In the genomic region with DNA sequence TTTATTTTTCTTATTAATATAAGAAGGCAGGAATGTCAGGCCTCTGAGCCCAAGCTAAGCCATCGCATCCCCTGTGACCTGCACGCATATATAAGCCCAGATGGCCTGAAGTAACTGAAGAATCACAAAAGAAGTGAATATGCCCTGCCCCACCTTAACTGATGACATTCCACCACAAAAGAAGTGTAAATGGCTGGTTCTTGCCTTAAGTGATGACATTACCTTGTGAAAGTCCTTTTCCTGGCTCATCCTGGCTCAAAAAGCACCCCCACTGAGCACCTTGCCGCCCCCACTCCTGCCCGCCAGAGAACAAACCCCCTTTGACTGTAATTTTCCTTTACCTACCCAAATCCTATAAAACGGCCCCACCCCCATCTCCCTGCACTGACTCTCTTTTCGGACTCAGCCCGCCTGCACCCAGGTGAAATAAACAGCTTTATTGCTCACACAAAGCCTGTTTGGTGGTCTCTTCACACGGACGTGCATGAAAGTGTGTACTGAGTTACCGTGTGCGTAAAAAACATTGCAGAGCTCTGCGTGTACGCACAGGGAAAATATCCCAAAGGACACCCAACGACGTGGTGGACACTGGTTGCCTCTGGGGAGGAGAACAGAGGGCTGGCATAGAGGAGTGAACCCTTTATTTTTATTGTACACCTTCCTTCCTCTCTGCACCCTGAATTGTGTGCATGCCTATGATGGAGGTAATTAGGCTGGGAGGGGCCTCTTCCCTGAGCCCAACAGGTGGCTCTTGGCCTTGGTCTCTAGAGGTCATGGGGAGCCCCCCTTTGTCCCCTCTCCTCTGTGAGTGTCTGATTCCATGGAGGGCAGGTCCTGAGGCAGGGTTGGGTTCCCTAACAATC, we compare ENCODE assay signal across 7 cellular contexts.
DNase-seq lines count a peak whose midpoint lies in the region; ATAC-seq and TF ChIP-seq lines count a peak whose summit lies in the region.
"Not testable (repeated sequence)": the region's sequence is repeated elsewhere in the genome, so short reads cannot be mapped to it uniquely, and the experiment has no call there.

No MANE protein-coding gene starts in this region.

- not testable (repeated sequence) for H2BK120ac ChIP-seq in mesendoderm (ENCODE audit: low read depth, low read length)

- H3K27ac ChIP-seq in GM23338 (ENCODE audit: low read depth) (peak overlapping the region; percentile 100), HUES64 (ENCODE audit: low read depth, low read length) (peak overlapping the region; percentile 96), iPS-18a (ENCODE audit: low read length) (peak overlapping the region; percentile 83), mesendoderm (ENCODE audit: low read depth, low read length) (peak overlapping the region; percentile 75)
- not testable (repeated sequence) for H3K27ac ChIP-seq in RWPE2 (ENCODE audit: poor library complexity, severe bottlenecking); endodermal cell (ENCODE audit: low read depth, low read length); osteoblast (ENCODE audit: low read depth, low read length)

- H3K9ac ChIP-seq in HUES64 (ENCODE audit: low read depth, low read length) (peak overlapping the region; percentile 63), iPS-18a (ENCODE audit: low read length) (peak overlapping the region; percentile 54)
- H3K9ac ChIP-seq in endodermal cell (ENCODE audit: extremely low read depth, low read length, poor library complexity, severe bottlenecking); mesendoderm (ENCODE audit: low read length): not testable (repeated sequence)

- not testable (repeated sequence) for H4K20me1 ChIP-seq in GM23338 (replicated peaks; ENCODE audit: insufficient read depth); osteoblast (ENCODE audit: insufficient read depth, low read length)

- not testable (repeated sequence) for H3K4ac ChIP-seq in mesendoderm (ENCODE audit: low read depth, low read length)

- H3K36me3 ChIP-seq in GM23338 (ENCODE audit: insufficient read depth); HUES64 (ENCODE audit: insufficient read depth, low read length); RWPE2 (ENCODE audit: low read depth); endodermal cell (ENCODE audit: control insufficient read depth, insufficient read depth, low read length); iPS-18a (ENCODE audit: control insufficient read depth, low read depth, low read length); mesendoderm (ENCODE audit: control insufficient read depth, insufficient read depth, low read length); osteoblast (ENCODE audit: insufficient read depth, low read length): not testable (repeated sequence)

- H3K4me1 ChIP-seq in GM23338 (ENCODE audit: insufficient read depth) (peaks cover 23% of the 10 kb centered on the region), HUES64 (ENCODE audit: insufficient read depth, low read length) (peaks cover 23% of the 10 kb centered on the region), iPS-18a (ENCODE audit: control insufficient read depth, low read depth, low read length) (peaks cover 18% of the 10 kb centered on the region)
- not testable (repeated sequence) for H3K4me1 ChIP-seq in RWPE2 (ENCODE audit: insufficient read depth, poor library complexity, severe bottlenecking); endodermal cell (ENCODE audit: control insufficient read depth, insufficient read depth, low read length); mesendoderm (ENCODE audit: control insufficient read depth, low read depth, low read length); osteoblast (ENCODE audit: insufficient read depth, low read length)

- H3K79me2 ChIP-seq in GM23338 (replicated peaks; ENCODE audit: insufficient read depth); mesendoderm (ENCODE audit: control insufficient read depth, insufficient read depth, low read length); osteoblast (ENCODE audit: insufficient read depth, low read length): not testable (repeated sequence)

- H3K4me3 Mint-ChIP-seq in GM23338, endodermal cell: not testable (repeated sequence)

- H2AK5ac ChIP-seq in mesendoderm (ENCODE audit: low read length): not testable (repeated sequence)

- H2BK5ac ChIP-seq in mesendoderm (ENCODE audit: low read length): not testable (repeated sequence)

- peak overlapping the region; percentile 76 for H3K4me2 ChIP-seq in GM23338
- not testable (repeated sequence) for H3K4me2 ChIP-seq in mesendoderm (ENCODE audit: low read length); osteoblast (ENCODE audit: insufficient read depth, low read length)

- H3K27me3 ChIP-seq in GM23338 (ENCODE audit: insufficient read depth); HUES64 (ENCODE audit: insufficient read depth, low read length); RWPE2 (ENCODE audit: insufficient read depth, poor library complexity, severe bottlenecking); endodermal cell (ENCODE audit: control insufficient read depth, insufficient read depth, low read length, poor library complexity, severe bottlenecking); iPS-18a (ENCODE audit: control insufficient read depth, insufficient read depth, low read length); mesendoderm (ENCODE audit: insufficient read depth, low read length, poor library complexity); osteoblast (ENCODE audit: insufficient read depth, low read length): not testable (repeated sequence)

- H3K56ac ChIP-seq in mesendoderm (ENCODE audit: low read length): peak overlapping the region; percentile 44

- not testable (repeated sequence) for H3K23ac ChIP-seq in mesendoderm (ENCODE audit: low read length)

- H2BK15ac ChIP-seq in mesendoderm (replicated peaks; ENCODE audit: low read depth): not testable (repeated sequence)

- H3K79me1 ChIP-seq in mesendoderm (ENCODE audit: low read length): not testable (repeated sequence)

- peaks cover 19% of the 10 kb centered on the region; the same call in 1 of the 2 replicates for H3F3A ChIP-seq in GM23338 (replicated peaks; ENCODE audit: low read depth)

- H2AFZ ChIP-seq in GM23338; osteoblast (ENCODE audit: low read length): not testable (repeated sequence)

- DNase-seq in GM23338 (ENCODE audit: low spot score) (peak; percentile 48), RWPE2 (ENCODE audit: low spot score) (peak; percentile 19), endodermal cell (peak; percentile 72), osteoblast (ENCODE audit: insufficient read length, low spot score, missing footprints) (peak; percentile 50)
- DNase-seq in mesendoderm: not testable (repeated sequence)

- H3K27ac Mint-ChIP-seq in GM23338 (peak overlapping the region; percentile 97), endodermal cell (peak overlapping the region; percentile 80)

- peak overlapping the region; percentile 34; the same call in 1 of the 2 replicates for H3K4me3 ChIP-seq in GM23338
- not testable (repeated sequence) for H3K4me3 ChIP-seq in HUES64 (ENCODE audit: low read length); RWPE2 (ENCODE audit: severe bottlenecking); endodermal cell (ENCODE audit: low read length); iPS-18a (ENCODE audit: low read length); mesendoderm (ENCODE audit: low read length); osteoblast (ENCODE audit: insufficient read depth, low read length)

- H3K18ac ChIP-seq in mesendoderm (ENCODE audit: low read length): not testable (repeated sequence)

- peaks cover 16% of the 10 kb centered on the region for H3K27me3 Mint-ChIP-seq in GM23338 (ENCODE audit: insufficient read depth, low read depth, poor library complexity)
- not testable (repeated sequence) for H3K27me3 Mint-ChIP-seq in endodermal cell (ENCODE audit: insufficient read depth)

- H3K36me3 Mint-ChIP-seq in GM23338 (ENCODE audit: low read depth): peaks cover 35% of the 10 kb centered on the region
- not testable (repeated sequence) for H3K36me3 Mint-ChIP-seq in endodermal cell (ENCODE audit: low read depth)

- H3K4me1 Mint-ChIP-seq in GM23338 (peaks cover 40% of the 10 kb centered on the region), endodermal cell (peaks cover 21% of the 10 kb centered on the region)

- not testable (repeated sequence) for H3K9me3 ChIP-seq in HUES64 (ENCODE audit: insufficient read depth, low read depth, low read length); RWPE2 (ENCODE audit: severe bottlenecking); endodermal cell (ENCODE audit: control insufficient read depth, low read length); iPS-18a (ENCODE audit: control insufficient read depth, low read depth, low read length); osteoblast (ENCODE audit: low read depth, low read length)

- H4K5ac ChIP-seq in mesendoderm (ENCODE audit: low read length): not testable (repeated sequence)

- not testable (repeated sequence) for H4K8ac ChIP-seq in mesendoderm (ENCODE audit: low read depth, low read length)

- H3K9me2 ChIP-seq in GM23338 (ENCODE audit: insufficient read depth): not testable (repeated sequence)

- peak; percentile 64 for ATAC-seq in GM23338
- ATAC-seq in RWPE2 (ENCODE audit: low read depth): not testable (repeated sequence)

- H3K9me3 Mint-ChIP-seq in GM23338: peaks cover 28% of the 10 kb centered on the region
- peaks cover 14% of the 10 kb centered on the region for H3K9me3 Mint-ChIP-seq in endodermal cell

- TF ChIP-seq CTCF in GM23338 (conservative IDR thresholded peaks at IDR 0.05; ENCODE audit: low read depth in 2 of 2); RWPE2 (IDR thresholded peaks at IDR 0.05; ENCODE audit: poor library complexity, severe bottlenecking); endodermal cell (conservative IDR thresholded peaks at IDR 0.05); osteoblast (IDR thresholded peaks at IDR 0.05; ENCODE audit: extremely low read depth, low read depth, low read length): not testable (repeated sequence)

- WGBS in HUES64: 12% methylated on average over 15 of the region's 15 CpGs
- 59 to 70% methylated on average over 9 to 15 of the region's 15 CpGs for WGBS in endodermal cell (ENCODE audit: insufficient coverage in 1 of 2, insufficient read length in 1 of 2), 2 experiments
- no CpG with 5 or more reads among the region's 15 CpGs for WGBS in mesendoderm (ENCODE audit: extremely low coverage, insufficient coverage, low lambda C conversion rate)

TF ChIP-seq in GM23338, 12 proteins besides CTCF, POLR2A, EP300 and RAD21:
- TF ChIP-seq NANOG (IDR thresholded peaks at IDR 0.05; ENCODE audit: borderline replicate concordance): peak; percentile 93
